In genomic region chr10:12709516-12709915, GRCh38 we compare ENCODE assay signal across 10 cellular contexts.
DNase-seq lines count a peak whose midpoint lies in the region; ATAC-seq, FAIRE-seq and TF ChIP-seq lines count a peak whose summit lies in the region.
"Had no signal": no experiment of that assay in that cellular context is flagged by ENCODE, and none has a peak within 500 bp of the region (broad histone marks: within the 10 kb centered on the region; RNA-seq: fewer than 3 reads in every experiment).

No MANE protein-coding gene starts in this region.

- in situ Hi-C loops in IMR-90 (cut with MboI; ENCODE audit: low sequenced_read_pairs) = loop anchor here (25.0 kb wide), 1 partner anchor 353 kb away; no protein-coding TSS in a partner anchor

- H3K4me3 Mint-ChIP-seq in astrocyte (ENCODE audit: unreplicated experiment) = no peak overlapping the region
- H3K4me3 Mint-ChIP-seq: neural crest cell had no signal

- H3K27ac Mint-ChIP-seq in astrocyte (ENCODE audit: unreplicated experiment) = peak overlapping the region; percentile 95

- peak overlapping the region; percentile 96 for H2BK5ac ChIP-seq in IMR-90 (ENCODE audit: low read depth, low read length, poor library complexity, severe bottlenecking)

- H3K4me2 ChIP-seq in IMR-90 (ENCODE audit: low read depth, low read length) = peak overlapping the region; percentile 79
- H3K4me2 ChIP-seq in astrocyte (ENCODE audit: low read length) = peak overlapping the region; percentile 56

- H3K4me3 ChIP-seq in IMR-90 (ENCODE audit: insufficient read depth, low read depth, low read length) = no peak overlapping the region
- no peak overlapping the region for H3K4me3 ChIP-seq in astrocyte (ENCODE audit: insufficient read depth, low read depth, low read length)
- H3K4me3 ChIP-seq in muscle layer of colon (ENCODE audit: low read depth in 1 of 2, low read length in 2 of 2) = no peak overlapping the region
- H3K4me3 ChIP-seq in small intestine (ENCODE audit: low read depth in 1 of 2, low read length in 2 of 2) = no peak overlapping the region

- peaks cover 32% of the 10 kb centered on the region for H3K4me1 ChIP-seq in IMR-90 (ENCODE audit: control insufficient read depth, insufficient read depth, low read length)
- H3K4me1 ChIP-seq in astrocyte (ENCODE audit: insufficient read depth, low read length) = peaks cover 62% of the 10 kb centered on the region
- peaks cover 62% of the 10 kb centered on the region for H3K4me1 ChIP-seq in muscle layer of colon (ENCODE audit: insufficient read depth, low read length)
- peaks cover 0 to 7% of the 10 kb centered on the region in 2 donors for H3K4me1 ChIP-seq in small intestine (ENCODE audit: control insufficient read depth in 2 of 2, insufficient read depth in 1 of 2, low read depth in 1 of 2, low read length in 1 of 2)

- peak overlapping the region; percentile 93 for H4K91ac ChIP-seq in IMR-90 (ENCODE audit: insufficient read depth, low read depth, low read length)

- no TSS peak for BruUV-seq in IMR-90 (replicated peaks; lab: Mats Ljungman, UMichigan)

- H3K9ac ChIP-seq in IMR-90 (ENCODE audit: low read depth, low read length) = peak overlapping the region; percentile 49; the same call in 1 of the 2 replicates
- H3K9ac ChIP-seq in astrocyte (ENCODE audit: low read length) = peak overlapping the region; percentile 67
- H3K9ac ChIP-seq in muscle layer of colon (ENCODE audit: low read length) = peak overlapping the region; percentile 9

- H4K20me1 ChIP-seq in IMR-90 (ENCODE audit: insufficient read depth, low read length) (no peaks in the 10 kb centered on the region), astrocyte (ENCODE audit: insufficient read depth, low read length) (no peaks in the 10 kb centered on the region)

- H2BK15ac ChIP-seq in IMR-90 (ENCODE audit: low read depth, low read length) = peak overlapping the region; percentile 94

- no peaks in the 10 kb centered on the region for H3K79me2 ChIP-seq in astrocyte (ENCODE audit: insufficient read depth, low read length)

- no CpG with 5 or more reads among the region's 2 CpGs for WGBS in IMR-90 (ENCODE audit: extremely low coverage in 2 of 2, insufficient read length in 1 of 2), 2 experiments
- 49 to 65% (median 64%) methylated on average over 2 of the region's 2 CpGs for WGBS in small intestine, 3 donors

- no peak for TF ChIP-seq POLR2A in IMR-90 (IDR thresholded peaks at IDR 0.05; ENCODE audit: low read depth, low read length)

- H2AK5ac ChIP-seq in IMR-90 (ENCODE audit: low read depth, low read length) = peak overlapping the region; percentile 68; the same call in 1 of the 2 replicates

- H3K23ac ChIP-seq in IMR-90 (ENCODE audit: low read depth, low read length) = peak overlapping the region; percentile 66

- ATAC-seq in IMR-90 (ENCODE audit: low read depth) (peak; percentile 13; the same call in 1 of the 2 replicates), GM18858 (IDR thresholded peaks at IDR 0.05; ENCODE audit: unreplicated experiment) (no peak), HG03520 (IDR thresholded peaks at IDR 0.05; ENCODE audit: unreplicated experiment) (no peak)

- intact Hi-C loops in IMR-90 (cut with micrococcal nuclease) = loop anchor here (2.0 to 5.0 kb wide), 2 partner anchors 347 to 363 kb away; no protein-coding TSS in a partner anchor

- peak; percentile 9 for FAIRE-seq in astrocyte (lab: Jason Lieb, UNC)
- no peak for FAIRE-seq in small intestine (lab: Jason Lieb, UNC)
- FAIRE-seq: GM19239 had no signal

- dilution Hi-C loops in IMR-90 (cut with HindIII; ENCODE audit: low sequenced_read_pairs, unreplicated experiment) = no loop called here

- no peaks in the 10 kb centered on the region for H3K9me3 Mint-ChIP-seq in astrocyte (ENCODE audit: unreplicated experiment)
- H3K9me3 Mint-ChIP-seq: neural crest cell had no signal

- H3K27ac ChIP-seq in IMR-90 (ENCODE audit: insufficient read depth, low read length) (peak overlapping the region; percentile 93), astrocyte (ENCODE audit: low read depth, low read length) (peak overlapping the region; percentile 91), muscle layer of colon (ENCODE audit: low read depth, low read length) (peak overlapping the region; percentile 80), small intestine (ENCODE audit: low read depth in 1 of 2, low read length in 1 of 2) (no peak overlapping the region)

- peak overlapping the region; percentile 94 to 95; a peak in 3 of 4 replicates for H4K8ac ChIP-seq in IMR-90 (ENCODE audit: low read depth in 2 of 2, low read length in 2 of 2)

- no peak overlapping the region for H2AK9ac ChIP-seq in IMR-90 (replicated peaks; ENCODE audit: low read depth, low read length, poor library complexity)

- H4K5ac ChIP-seq in IMR-90 (ENCODE audit: low read depth, low read length) = peak overlapping the region; percentile 81; the same call in 1 of the 2 replicates

- peak overlapping the region; percentile 96 for H2BK120ac ChIP-seq in IMR-90 (ENCODE audit: low read depth, low read length)

- H3K36me3 ChIP-seq in IMR-90 (ENCODE audit: control insufficient read depth, insufficient read depth, low read length) (no peaks in the 10 kb centered on the region), astrocyte (ENCODE audit: insufficient read depth, low read length) (no peaks in the 10 kb centered on the region), muscle layer of colon (ENCODE audit: insufficient read depth, low read length) (no peaks in the 10 kb centered on the region), small intestine (ENCODE audit: control insufficient read depth in 2 of 2, insufficient read depth in 2 of 2, low read length in 2 of 2) (no peaks in the 10 kb centered on the region)

- CTCF ChIA-PET in IMR-90 (lab: Yijun Ruan, JAX) = interaction anchor here (1.0 to 2.2 kb wide), 4 partner anchors 53 to 494 kb away, joined by 3 to 12 read pairs (median 3); no protein-coding TSS in a partner anchor

- peaks cover 21% of the 10 kb centered on the region for H3K9me1 ChIP-seq in IMR-90 (ENCODE audit: insufficient read depth, low read length)

- POLR2A ChIA-PET in IMR-90 (lab: Charles Lee; ENCODE audit: unreplicated experiment) = no interaction called here

- peak overlapping the region; percentile 83; the same call in 1 of the 2 replicates for H3K56ac ChIP-seq in IMR-90 (ENCODE audit: extremely low read depth, insufficient read depth, low read length)

- H3K18ac ChIP-seq in IMR-90 (ENCODE audit: low read depth, low read length) = peak overlapping the region; percentile 85

- peak overlapping the region; percentile 73 for H3K14ac ChIP-seq in IMR-90 (replicated peaks; ENCODE audit: low read depth, low read length)

- no peak overlapping the region for H2AFZ ChIP-seq in IMR-90 (replicated peaks; ENCODE audit: low read length, poor library complexity)
- H2AFZ ChIP-seq in astrocyte (ENCODE audit: low read depth, low read length) = no peak overlapping the region

- H3K36me3 Mint-ChIP-seq in astrocyte (ENCODE audit: low read depth, unreplicated experiment) = no peaks in the 10 kb centered on the region

- H3K27me3 ChIP-seq in IMR-90 (ENCODE audit: control insufficient read depth, insufficient read depth, low read length) (no peaks in the 10 kb centered on the region), astrocyte (ENCODE audit: insufficient read depth, low read length) (no peaks in the 10 kb centered on the region), muscle layer of colon (ENCODE audit: control insufficient read depth in 1 of 2, insufficient read depth in 2 of 2, low read length in 2 of 2) (no peaks in the 10 kb centered on the region), small intestine (ENCODE audit: control insufficient read depth in 2 of 2, insufficient read depth in 2 of 2, low read length in 2 of 2) (no peaks in the 10 kb centered on the region)

- 0 out of 4 replicates have a peak, but pooled peaks cover 0 to 4% of the 10 kb centered on the region in 2 experiments for H3K79me1 ChIP-seq in IMR-90 (ENCODE audit: low read depth in 1 of 2, low read length in 2 of 2)

- H2BK20ac ChIP-seq in IMR-90 (ENCODE audit: low read depth, low read length) = peak overlapping the region; percentile 97

- no peaks in the 10 kb centered on the region for H3K9me3 ChIP-seq in IMR-90 (ENCODE audit: control insufficient read depth, insufficient read depth, low read length)
- H3K9me3 ChIP-seq in astrocyte (ENCODE audit: insufficient read depth, low read depth, low read length) = no peaks in the 10 kb centered on the region
- H3K9me3 ChIP-seq in muscle layer of colon (ENCODE audit: low read length) = no peaks in the 10 kb centered on the region
- no peaks in the 10 kb centered on the region for H3K9me3 ChIP-seq in small intestine (ENCODE audit: control insufficient read depth, low read depth)

- DNase-seq in DMS53 (lab: John Stamatoyannopoulos, UW) (peak; percentile 67), IMR-90 (peak; percentile 71), astrocyte (ENCODE audit: low read depth) (no peak), cerebellum (ENCODE audit: low spot score) (no peak), small intestine (no peak)

- no peak for TF ChIP-seq RAD21 in IMR-90 (IDR thresholded peaks at IDR 0.05; ENCODE audit: low read length)

- TF ChIP-seq CTCF in IMR-90 (conservative IDR thresholded peaks at IDR 0.05; ENCODE audit: low read depth, low read length) = no peak
- no peak for TF ChIP-seq CTCF in astrocyte (IDR thresholded peaks at IDR 0.05; ENCODE audit: insufficient read depth, low read depth, low read length)

- peak overlapping the region; percentile 89 for H3K4ac ChIP-seq in IMR-90 (ENCODE audit: low read depth, low read length)

- no peaks in the 10 kb centered on the region for H3K27me3 Mint-ChIP-seq in astrocyte (ENCODE audit: low read depth, unreplicated experiment)

- peaks cover 67% of the 10 kb centered on the region for H3K4me1 Mint-ChIP-seq in astrocyte (ENCODE audit: low read depth, unreplicated experiment)

TF ChIP-seq in IMR-90, 13 proteins besides CTCF, POLR2A, EP300 and RAD21:
- no peak for TF ChIP-seq USF2 (IDR thresholded peaks at IDR 0.05; ENCODE audit: low read depth, low read length)
- TF ChIP-seq FOS (IDR thresholded peaks at IDR 0.05; ENCODE audit: low read depth, low read length) = peak; percentile 5; the same call in 1 of the 2 replicates
- no peak for TF ChIP-seq BHLHE40 (IDR thresholded peaks at IDR 0.05; ENCODE audit: low read depth, low read length)
- no peak for TF ChIP-seq RCOR1 (IDR thresholded peaks at IDR 0.05; ENCODE audit: insufficient replicate concordance, low read length)
- TF ChIP-seq CEBPB (IDR thresholded peaks at IDR 0.05; ENCODE audit: low read depth, low read length) = peak; percentile 72
- 0 out of 2 replicates have a peak, but pooled peaks have one; percentile 8 for TF ChIP-seq MAFK (IDR thresholded peaks at IDR 0.05; ENCODE audit: low read depth, low read length)
- TF ChIP-seq MAZ (IDR thresholded peaks at IDR 0.05; ENCODE audit: borderline replicate concordance, low read depth, low read length) = no peak
- TF ChIP-seq RFX5 (IDR thresholded peaks at IDR 0.05; ENCODE audit: low read depth, low read length) = no peak

Comparison
In these comparisons a context has a peak if more than half of its experiments do, and no peak if none do; other contexts are left out.
1. DNase-seq: peak in DMS53 (single experiment) and IMR-90 (single experiment); none in astrocyte (single experiment), cerebellum (single experiment) and small intestine (single experiment).
2. H3K27ac ChIP-seq: peak in IMR-90 (single experiment), astrocyte (single experiment) and muscle layer of colon (single experiment); none in small intestine (0 of 2).
3. H3K9ac ChIP-seq: peak in every context shown above with its lines; median percentile 67 in astrocyte; 49 in IMR-90; 9 in muscle layer of colon.